Comparison of ENCODE assay signal across 1 cellular context in genomic region chr16:2223375-2224182, GRCh38.
A peak's percentile ranks its signal among the peaks of the same experiment; 100 is the strongest.
TF ChIP-seq lines count a peak whose summit lies in the region.

A gene with protein sequence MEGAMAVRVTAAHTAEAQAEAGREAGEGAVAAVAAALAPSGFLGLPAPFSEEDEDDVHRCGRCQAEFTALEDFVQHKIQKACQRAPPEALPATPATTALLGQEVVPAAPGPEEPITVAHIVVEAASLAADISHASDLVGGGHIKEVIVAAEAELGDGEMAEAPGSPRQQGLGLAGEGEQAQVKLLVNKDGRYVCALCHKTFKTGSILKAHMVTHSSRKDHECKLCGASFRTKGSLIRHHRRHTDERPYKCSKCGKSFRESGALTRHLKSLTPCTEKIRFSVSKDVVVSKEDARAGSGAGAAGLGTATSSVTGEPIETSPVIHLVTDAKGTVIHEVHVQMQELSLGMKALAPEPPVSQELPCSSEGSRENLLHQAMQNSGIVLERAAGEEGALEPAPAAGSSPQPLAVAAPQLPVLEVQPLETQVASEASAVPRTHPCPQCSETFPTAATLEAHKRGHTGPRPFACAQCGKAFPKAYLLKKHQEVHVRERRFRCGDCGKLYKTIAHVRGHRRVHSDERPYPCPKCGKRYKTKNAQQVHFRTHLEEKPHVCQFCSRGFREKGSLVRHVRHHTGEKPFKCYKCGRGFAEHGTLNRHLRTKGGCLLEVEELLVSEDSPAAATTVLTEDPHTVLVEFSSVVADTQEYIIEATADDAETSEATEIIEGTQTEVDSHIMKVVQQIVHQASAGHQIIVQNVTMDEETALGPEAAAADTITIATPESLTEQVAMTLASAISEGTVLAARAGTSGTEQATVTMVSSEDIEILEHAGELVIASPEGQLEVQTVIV (plus strand): TSS chr16:2223591. CDS start chr16:2223614, 23 bp downstream.

TF ChIP-seq in HepG2, 621 proteins besides CTCF, POLR2A, EP300 and RAD21 (continued from another document and continues in another):
- TF ChIP-seq, protein P1, sequence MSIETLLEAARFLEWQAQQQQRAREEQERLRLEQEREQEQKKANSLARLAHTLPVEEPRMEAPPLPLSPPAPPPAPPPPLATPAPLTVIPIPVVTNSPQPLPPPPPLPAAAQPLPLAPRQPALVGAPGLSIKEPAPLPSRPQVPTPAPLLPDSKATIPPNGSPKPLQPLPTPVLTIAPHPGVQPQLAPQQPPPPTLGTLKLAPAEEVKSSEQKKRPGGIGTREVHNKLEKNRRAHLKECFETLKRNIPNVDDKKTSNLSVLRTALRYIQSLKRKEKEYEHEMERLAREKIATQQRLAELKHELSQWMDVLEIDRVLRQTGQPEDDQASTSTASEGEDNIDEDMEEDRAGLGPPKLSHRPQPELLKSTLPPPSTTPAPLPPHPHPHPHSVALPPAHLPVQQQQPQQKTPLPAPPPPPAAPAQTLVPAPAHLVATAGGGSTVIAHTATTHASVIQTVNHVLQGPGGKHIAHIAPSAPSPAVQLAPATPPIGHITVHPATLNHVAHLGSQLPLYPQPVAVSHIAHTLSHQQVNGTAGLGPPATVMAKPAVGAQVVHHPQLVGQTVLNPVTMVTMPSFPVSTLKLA (IDR thresholded peaks at IDR 0.05): peak; percentile 60
- TF ChIP-seq HMGXB3 (CRISPR knock-in tag; IDR thresholded peaks at IDR 0.05; ENCODE audit: borderline replicate concordance): no peak; the same call in 1 of the 2 replicates
- peak; percentile 95 for TF ChIP-seq KDM2A (CRISPR knock-in tag; IDR thresholded peaks at IDR 0.05; ENCODE audit: borderline replicate concordance, low read depth)
- TF ChIP-seq, protein P2, sequence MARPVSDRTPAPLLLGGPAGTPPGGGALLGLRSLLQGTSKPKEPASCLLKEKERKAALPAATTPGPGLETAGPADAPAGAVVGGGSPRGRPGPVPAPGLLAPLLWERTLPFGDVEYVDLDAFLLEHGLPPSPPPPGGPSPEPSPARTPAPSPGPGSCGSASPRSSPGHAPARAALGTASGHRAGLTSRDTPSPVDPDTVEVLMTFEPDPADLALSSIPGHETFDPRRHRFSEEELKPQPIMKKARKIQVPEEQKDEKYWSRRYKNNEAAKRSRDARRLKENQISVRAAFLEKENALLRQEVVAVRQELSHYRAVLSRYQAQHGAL (CRISPR knock-in tag; IDR thresholded peaks at IDR 0.05; ENCODE audit: not compliant biosample characterization): no peak
- no peak for TF ChIP-seq ZNF446 (CRISPR knock-in tag; IDR thresholded peaks at IDR 0.05)
- 0 out of 2 replicates have a peak, but pooled peaks have one; percentile 8 for TF ChIP-seq ZNF644 (CRISPR knock-in tag; IDR thresholded peaks at IDR 0.05; ENCODE audit: low read depth)
- TF ChIP-seq ZNF12 (CRISPR knock-in tag; IDR thresholded peaks at IDR 0.05): peak; percentile 73
- TF ChIP-seq ZNF20 (CRISPR knock-in tag; IDR thresholded peaks at IDR 0.05): no peak
- TF ChIP-seq FOXA1 (IDR thresholded peaks at IDR 0.05): no peak
- TF ChIP-seq FOXA1 (CRISPR knock-in tag; IDR thresholded peaks at IDR 0.05): 0 out of 2 replicates have a peak, but pooled peaks have one; percentile 4
- no peak for TF ChIP-seq ZNF75D (CRISPR knock-in tag; IDR thresholded peaks at IDR 0.05; ENCODE audit: borderline replicate concordance)
- TF ChIP-seq, protein P3, sequence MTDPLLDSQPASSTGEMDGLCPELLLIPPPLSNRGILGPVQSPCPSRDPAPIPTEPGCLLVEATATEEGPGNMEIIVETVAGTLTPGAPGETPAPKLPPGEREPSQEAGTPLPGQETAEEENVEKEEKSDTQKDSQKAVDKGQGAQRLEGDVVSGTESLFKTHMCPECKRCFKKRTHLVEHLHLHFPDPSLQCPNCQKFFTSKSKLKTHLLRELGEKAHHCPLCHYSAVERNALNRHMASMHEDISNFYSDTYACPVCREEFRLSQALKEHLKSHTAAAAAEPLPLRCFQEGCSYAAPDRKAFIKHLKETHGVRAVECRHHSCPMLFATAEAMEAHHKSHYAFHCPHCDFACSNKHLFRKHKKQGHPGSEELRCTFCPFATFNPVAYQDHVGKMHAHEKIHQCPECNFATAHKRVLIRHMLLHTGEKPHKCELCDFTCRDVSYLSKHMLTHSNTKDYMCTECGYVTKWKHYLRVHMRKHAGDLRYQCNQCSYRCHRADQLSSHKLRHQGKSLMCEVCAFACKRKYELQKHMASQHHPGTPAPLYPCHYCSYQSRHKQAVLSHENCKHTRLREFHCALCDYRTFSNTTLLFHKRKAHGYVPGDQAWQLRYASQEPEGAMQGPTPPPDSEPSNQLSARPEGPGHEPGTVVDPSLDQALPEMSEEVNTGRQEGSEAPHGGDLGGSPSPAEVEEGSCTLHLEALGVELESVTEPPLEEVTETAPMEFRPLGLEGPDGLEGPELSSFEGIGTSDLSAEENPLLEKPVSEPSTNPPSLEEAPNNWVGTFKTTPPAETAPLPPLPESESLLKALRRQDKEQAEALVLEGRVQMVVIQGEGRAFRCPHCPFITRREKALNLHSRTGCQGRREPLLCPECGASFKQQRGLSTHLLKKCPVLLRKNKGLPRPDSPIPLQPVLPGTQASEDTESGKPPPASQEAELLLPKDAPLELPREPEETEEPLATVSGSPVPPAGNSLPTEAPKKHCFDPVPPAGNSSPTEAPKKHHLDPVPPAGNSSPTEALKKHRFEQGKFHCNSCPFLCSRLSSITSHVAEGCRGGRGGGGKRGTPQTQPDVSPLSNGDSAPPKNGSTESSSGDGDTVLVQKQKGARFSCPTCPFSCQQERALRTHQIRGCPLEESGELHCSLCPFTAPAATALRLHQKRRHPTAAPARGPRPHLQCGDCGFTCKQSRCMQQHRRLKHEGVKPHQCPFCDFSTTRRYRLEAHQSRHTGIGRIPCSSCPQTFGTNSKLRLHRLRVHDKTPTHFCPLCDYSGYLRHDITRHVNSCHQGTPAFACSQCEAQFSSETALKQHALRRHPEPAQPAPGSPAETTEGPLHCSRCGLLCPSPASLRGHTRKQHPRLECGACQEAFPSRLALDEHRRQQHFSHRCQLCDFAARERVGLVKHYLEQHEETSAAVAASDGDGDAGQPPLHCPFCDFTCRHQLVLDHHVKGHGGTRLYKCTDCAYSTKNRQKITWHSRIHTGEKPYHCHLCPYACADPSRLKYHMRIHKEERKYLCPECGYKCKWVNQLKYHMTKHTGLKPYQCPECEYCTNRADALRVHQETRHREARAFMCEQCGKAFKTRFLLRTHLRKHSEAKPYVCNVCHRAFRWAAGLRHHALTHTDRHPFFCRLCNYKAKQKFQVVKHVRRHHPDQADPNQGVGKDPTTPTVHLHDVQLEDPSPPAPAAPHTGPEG (CRISPR knock-in tag; IDR thresholded peaks at IDR 0.05): no peak
- no peak; the same call in 1 of the 2 replicates for TF ChIP-seq ZNF572 (CRISPR knock-in tag; IDR thresholded peaks at IDR 0.05)
- TF ChIP-seq THYN1 (CRISPR knock-in tag; IDR thresholded peaks at IDR 0.05; ENCODE audit: borderline replicate concordance, low read depth): no peak
- TF ChIP-seq ZNF614 (CRISPR knock-in tag; IDR thresholded peaks at IDR 0.05; ENCODE audit: borderline replicate concordance): no peak
- no peak for TF ChIP-seq ZBTB46 (CRISPR knock-in tag; IDR thresholded peaks at IDR 0.05; ENCODE audit: borderline replicate concordance)
- TF ChIP-seq ZC3H4 (CRISPR knock-in tag; IDR thresholded peaks at IDR 0.05; ENCODE audit: borderline replicate concordance): no peak
- TF ChIP-seq, protein P4, sequence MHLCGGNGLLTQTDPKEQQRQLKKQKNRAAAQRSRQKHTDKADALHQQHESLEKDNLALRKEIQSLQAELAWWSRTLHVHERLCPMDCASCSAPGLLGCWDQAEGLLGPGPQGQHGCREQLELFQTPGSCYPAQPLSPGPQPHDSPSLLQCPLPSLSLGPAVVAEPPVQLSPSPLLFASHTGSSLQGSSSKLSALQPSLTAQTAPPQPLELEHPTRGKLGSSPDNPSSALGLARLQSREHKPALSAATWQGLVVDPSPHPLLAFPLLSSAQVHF (CRISPR knock-in tag; IDR thresholded peaks at IDR 0.05): no peak
- peak; percentile 78 for TF ChIP-seq ZNF331 (CRISPR knock-in tag; IDR thresholded peaks at IDR 0.05)
- TF ChIP-seq NR1H2 (CRISPR knock-in tag; IDR thresholded peaks at IDR 0.05; ENCODE audit: borderline replicate concordance, low read depth): no peak; the same call in 1 of the 2 replicates
- TF ChIP-seq ZBTB40 (IDR thresholded peaks at IDR 0.05): no peak
- TF ChIP-seq ZBTB40 (CRISPR knock-in tag; IDR thresholded peaks at IDR 0.05): no peak
